In the genomic region with DNA sequence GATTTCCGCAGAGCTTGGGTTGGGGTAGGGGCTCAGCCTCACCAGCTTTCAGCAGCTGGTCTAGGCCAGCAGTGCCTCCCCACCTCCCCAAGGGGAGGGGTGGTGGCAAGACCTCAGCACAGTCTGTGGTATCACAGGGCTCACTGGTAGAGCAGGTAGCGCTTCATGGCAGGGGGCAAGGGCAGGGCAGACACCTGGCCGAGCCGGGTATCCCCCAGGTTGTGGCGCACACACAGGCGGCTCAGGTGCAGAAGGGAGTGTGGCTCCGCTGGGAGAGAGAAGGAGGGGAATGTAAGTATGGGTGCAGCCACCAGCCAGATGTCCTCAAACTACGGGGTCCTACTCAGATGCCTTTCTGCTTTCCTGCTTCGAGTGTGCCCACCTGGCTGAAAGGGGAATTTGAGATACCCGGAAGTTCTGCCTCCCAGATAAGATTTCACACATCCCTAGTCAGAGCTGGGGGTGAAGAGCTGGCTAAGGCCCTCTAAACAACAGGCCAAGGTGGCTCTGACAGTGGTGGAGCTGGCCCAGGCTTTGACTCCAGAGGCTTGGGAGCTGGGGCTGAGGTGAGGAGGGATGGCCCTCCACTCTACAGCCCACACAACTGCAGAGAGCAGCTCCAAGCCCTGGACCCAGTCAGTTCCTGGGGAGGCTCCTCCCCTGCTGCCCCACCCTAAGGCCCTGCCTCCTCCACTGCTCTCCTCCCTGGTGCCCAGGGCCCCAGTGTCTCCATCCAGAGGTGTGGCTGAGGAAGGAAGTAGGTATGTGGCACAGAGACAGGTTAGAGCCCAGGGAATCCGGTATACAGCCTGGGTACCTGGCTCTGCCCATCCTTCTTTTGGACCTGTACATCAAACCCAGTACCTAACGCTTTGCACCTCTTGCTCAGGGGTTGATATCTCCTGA, we compare ENCODE assay signal across 6 cellular contexts. TPM values are rescaled to one million over a fixed set of nuclear protein-coding genes. Genes with fewer than 3 reads are reported as not detected.
DNase-seq lines count a peak whose midpoint lies in the region; ATAC-seq and TF ChIP-seq lines count a peak whose summit lies in the region.

No MANE protein-coding gene starts in this region.

- ATAC-seq in HG03442 (IDR thresholded peaks at IDR 0.05; ENCODE audit: unreplicated experiment), result no peak

- TF ChIP-seq CTCF in chondrocyte (IDR thresholded peaks at IDR 0.05), result no peak

- peaks cover 11% of the 10 kb centered on the region for H3K36me3 Mint-ChIP-seq in chondrocyte (ENCODE audit: low read depth)

- DNase-seq in DMS53 (lab: John Stamatoyannopoulos, UW), result peak; percentile 79
- peak; percentile 53 for DNase-seq in NCI-H146 (lab: John Stamatoyannopoulos, UW)
- peak; percentile 68 for DNase-seq in chondrocyte (ENCODE audit: low spot score)
- DNase-seq in posterior vena cava (ENCODE audit: low spot score), result peak; percentile 81
- no peak for DNase-seq in superior temporal gyrus (ENCODE audit: extremely low spot score)

- peak overlapping the region; percentile 90 for H3K27ac Mint-ChIP-seq in chondrocyte (ENCODE audit: unreplicated experiment)

- intact Hi-C loops in posterior vena cava (cut with DNase I), result loop anchor here in 1 of 2 donors (2.0 kb wide), 1 partner anchor 67 kb away; no protein-coding TSS in a partner anchor

- H3K9me3 Mint-ChIP-seq in chondrocyte (ENCODE audit: low read depth), result no peaks in the 10 kb centered on the region

- no peaks in the 10 kb centered on the region for H3K27me3 Mint-ChIP-seq in chondrocyte (ENCODE audit: low read depth)

- peak overlapping the region; percentile 85 for H3K4me3 Mint-ChIP-seq in chondrocyte (ENCODE audit: unreplicated experiment)

- H3K4me1 Mint-ChIP-seq in chondrocyte (ENCODE audit: low read depth), result peaks cover 57% of the 10 kb centered on the region

RNA-seq across cellular contexts. Expression of a gene that starts 1.8 kb away (rescaled TPM):
- total RNA-seq in chondrocyte (7.6 to 11.8 TPM (median 7.9 TPM) in 3 replicates), posterior vena cava (1 to 10 TPM; 4.9 to 6.9 TPM)

RNA-seq across cellular contexts. Expression of a gene that starts 4.0 kb away (rescaled TPM):
- total RNA-seq in chondrocyte (430 to 562 TPM (median 551 TPM) in 3 replicates), posterior vena cava (100 to 1,000 TPM; 303 to 366 TPM)

RNA-seq across cellular contexts. Expression of a gene that starts 19.4 kb away (rescaled TPM):
- total RNA-seq in chondrocyte (103 to 147 TPM (median 106 TPM) in 3 replicates), posterior vena cava (10 to 100 TPM; 87.0 to 91.1 TPM)

RNA-seq across cellular contexts. Expression of a gene that starts 20.2 kb away (rescaled TPM):
- total RNA-seq in chondrocyte (4.1 to 7.5 TPM (median 5.6 TPM) in 3 replicates), posterior vena cava (under 1 TPM; 0.46 to 0.52 TPM)

RNA-seq across cellular contexts. Expression of a gene that starts 30.6 kb away (rescaled TPM):
- 10.2 to 11.5 TPM (median 10.9 TPM) in 3 replicates for total RNA-seq in chondrocyte
- 1 to 10 TPM; 3.6 to 4.0 TPM for total RNA-seq in posterior vena cava
